1 cellular context compared by ENCODE assay signal in genomic region chr19:34759218-34759917, GRCh38.
TF ChIP-seq lines count a peak whose summit lies in the region.

No MANE protein-coding gene starts in this region.

TF ChIP-seq in HepG2, 621 proteins besides CTCF, POLR2A, EP300 and RAD21:
- no peak for TF ChIP-seq ZBTB46 (CRISPR knock-in tag; IDR thresholded peaks at IDR 0.05; ENCODE audit: borderline replicate concordance)
- peak; percentile 100 for TF ChIP-seq ZNF274 (CRISPR knock-in tag; IDR thresholded peaks at IDR 0.05)
